Comparison of ENCODE assay signal across 23 cellular contexts in the genomic region with DNA sequence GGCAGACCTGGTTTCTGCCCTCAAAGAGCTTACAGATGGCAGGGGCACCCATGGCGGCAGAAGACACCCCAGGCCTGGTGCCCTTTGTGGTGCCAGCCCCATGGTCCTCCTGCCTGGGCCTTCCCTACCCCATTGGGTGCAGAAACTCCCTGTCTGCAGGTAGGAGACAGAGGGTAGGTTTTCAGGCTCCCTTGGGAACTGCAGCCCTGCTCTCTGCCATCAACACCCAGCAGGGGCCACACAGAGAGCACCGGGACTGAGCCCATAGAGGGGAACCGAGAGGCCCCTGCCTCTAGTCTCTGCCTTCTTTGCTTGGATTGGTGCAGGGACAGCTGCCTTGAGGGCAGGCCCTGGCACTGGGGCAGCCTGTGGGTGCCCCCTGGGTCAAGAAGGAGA.
"Had no signal": no experiment of that assay in that cellular context is flagged by ENCODE, and none has a peak within 500 bp of the region (broad histone marks: within the 10 kb centered on the region; RNA-seq: fewer than 3 reads in every experiment).

No MANE protein-coding gene starts in this region.

- H3K36me3 Mint-ChIP-seq: activated naive CD4-positive, alpha-beta T cell treated with anti-CD3 and anti-CD28 coated beads, Interleukin-2, amount 50 U/mL, for 72 hours; memory B cell; naive thymus-derived CD4-positive, alpha-beta T cell had no signal

- H3K4me1 Mint-ChIP-seq: activated CD4-positive, alpha-beta T cell treated with anti-CD3 and anti-CD28 coated beads for 36 hours; memory B cell; naive thymus-derived CD4-positive, alpha-beta T cell; stimulated activated naive CD8-positive, alpha-beta T cell treated with anti-CD3 and anti-CD28 coated beads, Interleukin-15, amount 100 ng/mL, for 72 hours had no signal

- H3K4me1 ChIP-seq: breast epithelium, testis had no signal

- ATAC-seq: activated CD4-positive, alpha-beta T cell treated with anti-CD3 and anti-CD28 coated beads for 36 hours; activated naive CD4-positive, alpha-beta T cell treated with anti-CD3 and anti-CD28 coated beads, Interleukin-2, amount 50 U/mL, for 72 hours; left ventricle myocardium superior; mucosa of descending colon; naive thymus-derived CD4-positive, alpha-beta T cell; stimulated activated naive CD8-positive, alpha-beta T cell treated with anti-CD3 and anti-CD28 coated beads, Interleukin-15, amount 100 ng/mL, for 72 hours; WTC11 had no signal

- H3K36me3 ChIP-seq: adrenal gland, breast epithelium, right atrium auricular region had no signal

- DNase-seq: activated CD4-positive, alpha-beta T cell treated with anti-CD3 and anti-CD28 coated beads for 36 hours; activated CD4-positive, alpha-beta T cell treated with anti-CD3 and anti-CD28 coated beads, Interleukin-2, amount 50 U/mL, for 48 hours; activated gamma-delta T cell treated with Interleukin-2 at 50 U/mL for 16 hours; activated T-cell treated with anti-CD3 and anti-CD28 coated beads for 4 hours; effector CD8-positive, alpha-beta T cell; left ventricle myocardium superior; mucosa of descending colon; naive thymus-derived CD4-positive, alpha-beta T cell; small intestine; stimulated activated CD4-positive, alpha-beta T cell treated with anti-CD3 and anti-CD28 coated beads, Interleukin-15, amount 100 ng/mL, for 24 hours; stimulated activated CD4-positive, alpha-beta T cell treated with anti-CD3 and anti-CD28 coated beads, Interleukin-2, amount 100 ng/mL, for 48 hours; stimulated activated naive CD8-positive, alpha-beta T cell treated with anti-CD3 and anti-CD28 coated beads, Interleukin-15, amount 100 ng/mL, for 72 hours; testis had no signal

- H3K4me3 Mint-ChIP-seq: activated CD4-positive, alpha-beta T cell treated with anti-CD3 and anti-CD28 coated beads for 36 hours; activated T-helper 1 cell treated with anti-CD3 and anti-CD28 coated beads, Interleukin-12 subunit alpha, Interleukin-12 subunit beta, Interleukin-2, Interleukin-4 antibody, amounts not matched to agents 30 ng/mL and 10 ng/mL and 1 ng/mL, durations not matched to agents 14 hours and 24 hours and 36 hours; memory B cell; naive thymus-derived CD4-positive, alpha-beta T cell; stimulated activated naive CD8-positive, alpha-beta T cell treated with anti-CD3 and anti-CD28 coated beads, Interleukin-15, amount 100 ng/mL, for 72 hours; T-helper 2 cell treated with Interferon-gamma antibody and Interleukin-4, amounts not matched to agents 5 μg/mL and 100 μg/mL, for 36 hours; type B pancreatic cell; WTC11 had no signal

- H3K9me3 ChIP-seq: adrenal gland, breast epithelium, esophagus muscularis mucosa, mucosa of descending colon, right atrium auricular region, testis had no signal

- H3K27ac ChIP-seq: breast epithelium, testis had no signal

- H3K9me3 Mint-ChIP-seq: activated naive CD4-positive, alpha-beta T cell treated with anti-CD3 and anti-CD28 coated beads, Interleukin-2, amount 50 U/mL, for 72 hours; activated T-helper 1 cell treated with anti-CD3 and anti-CD28 coated beads, Interleukin-12 subunit alpha, Interleukin-12 subunit beta, Interleukin-2, Interleukin-4 antibody, amounts not matched to agents 30 ng/mL and 10 ng/mL and 1 ng/mL, durations not matched to agents 14 hours and 24 hours and 36 hours; memory B cell; stimulated activated naive CD8-positive, alpha-beta T cell treated with anti-CD3 and anti-CD28 coated beads, Interleukin-15, amount 100 ng/mL, for 72 hours; T-helper 2 cell treated with Interferon-gamma antibody and Interleukin-4, amounts not matched to agents 5 μg/mL and 100 μg/mL, for 36 hours; type B pancreatic cell; WTC11 had no signal

- H3K4me3 ChIP-seq: adrenal gland, breast epithelium, esophagus muscularis mucosa, mucosa of descending colon, right atrium auricular region, testis had no signal

- H3K27me3 ChIP-seq: adrenal gland, breast epithelium, esophagus muscularis mucosa, right atrium auricular region, testis had no signal

- H3K27ac Mint-ChIP-seq: activated CD4-positive, alpha-beta T cell treated with anti-CD3 and anti-CD28 coated beads for 36 hours; activated naive CD4-positive, alpha-beta T cell treated with anti-CD3 and anti-CD28 coated beads, Interleukin-2, amount 50 U/mL, for 72 hours; activated T-helper 1 cell treated with anti-CD3 and anti-CD28 coated beads, Interleukin-12 subunit alpha, Interleukin-12 subunit beta, Interleukin-2, Interleukin-4 antibody, amounts not matched to agents 30 ng/mL and 10 ng/mL and 1 ng/mL, durations not matched to agents 14 hours and 24 hours and 36 hours; memory B cell; naive thymus-derived CD4-positive, alpha-beta T cell; stimulated activated naive CD8-positive, alpha-beta T cell treated with anti-CD3 and anti-CD28 coated beads, Interleukin-15, amount 100 ng/mL, for 72 hours; T-helper 2 cell treated with Interferon-gamma antibody and Interleukin-4, amounts not matched to agents 5 μg/mL and 100 μg/mL, for 36 hours; type B pancreatic cell; WTC11 had no signal

- H3K27me3 Mint-ChIP-seq: activated CD4-positive, alpha-beta T cell treated with anti-CD3 and anti-CD28 coated beads for 36 hours; naive thymus-derived CD4-positive, alpha-beta T cell; stimulated activated naive CD8-positive, alpha-beta T cell treated with anti-CD3 and anti-CD28 coated beads, Interleukin-15, amount 100 ng/mL, for 72 hours; type B pancreatic cell had no signal
